35 cellular contexts compared by ENCODE assay signal in the genomic region with DNA sequence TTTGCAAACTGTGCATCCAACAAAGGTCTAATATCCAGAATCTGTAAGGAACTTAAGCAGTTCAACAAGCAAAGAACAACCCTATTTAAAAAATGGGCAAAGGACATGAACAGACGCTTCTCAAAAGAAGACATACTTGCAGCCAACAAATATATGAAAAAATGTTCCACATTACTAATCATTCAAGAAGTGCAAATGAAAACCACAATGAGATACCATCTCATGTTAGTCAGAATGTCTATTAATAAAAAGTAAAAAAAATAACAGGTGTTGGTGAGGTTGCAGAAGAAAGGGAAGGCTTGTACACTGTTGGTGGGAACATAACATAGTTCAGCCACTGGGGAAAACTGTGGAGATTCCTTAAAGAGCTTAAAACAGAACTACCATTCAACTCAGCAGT.
DNase-seq lines count a peak whose midpoint lies in the region; ATAC-seq, FAIRE-seq and TF ChIP-seq lines count a peak whose summit lies in the region.
"Had no signal": no experiment of that assay in that cellular context is flagged by ENCODE, and none has a peak within 500 bp of the region (broad histone marks: within the 10 kb centered on the region; RNA-seq: fewer than 3 reads in every experiment).

No MANE protein-coding gene starts in this region.

- H3K27me3 ChIP-seq in HepG2 (ENCODE audit: control insufficient read depth in 1 of 2, insufficient read depth in 2 of 2, low read length in 2 of 2) = no peaks in the 10 kb centered on the region
- no peaks in the 10 kb centered on the region for H3K27me3 ChIP-seq in right lobe of liver
- H3K27me3 ChIP-seq in RWPE2 (ENCODE audit: insufficient read depth, poor library complexity, severe bottlenecking) = no peaks in the 10 kb centered on the region
- no peaks in the 10 kb centered on the region for H3K27me3 ChIP-seq in foreskin keratinocyte
- H3K27me3 ChIP-seq: heart right ventricle, pancreas, upper lobe of right lung had no signal

- H4K20me1 ChIP-seq in HepG2 (ENCODE audit: insufficient read depth, low read length) = no peaks in the 10 kb centered on the region

- in situ Hi-C loops in HepG2 (cut with HindIII; ENCODE audit: extremely low pct_ligation_motif_present, low pct_unique_long_range_greater_than_20kb) = no loop called here

- TF ChIP-seq POLR2A in HepG2 (IDR thresholded peaks at IDR 0.05; ENCODE audit: insufficient read depth in 1 of 2, low read depth in 2 of 2, low read length in 2 of 2) (no peak), right lobe of liver (IDR thresholded peaks at IDR 0.05) (no peak)

- no peak for ATAC-seq in HepG2
- ATAC-seq in right lobe of liver = no peak
- 0 out of 3 replicates have a peak, but pooled peaks have one; percentile 27 for ATAC-seq in RWPE2 (ENCODE audit: low read depth)
- ATAC-seq in foreskin keratinocyte = peak; percentile 86
- ATAC-seq: activated naive CD4-positive, alpha-beta T cell treated with anti-CD3 and anti-CD28 coated beads, Interleukin-2, amount 50 U/mL, for 72 hours; esophagus mucosa; heart right ventricle; pancreas; T-cell; upper lobe of right lung had no signal

- H3K4me1 ChIP-seq in HepG2 (ENCODE audit: insufficient read depth, low read length) = no peaks in the 10 kb centered on the region
- H3K4me1 ChIP-seq in right lobe of liver = peaks cover 0 to 4% (median 0%) of the 10 kb centered on the region in 4 donors
- no peaks in the 10 kb centered on the region for H3K4me1 ChIP-seq in RWPE2 (ENCODE audit: insufficient read depth, poor library complexity, severe bottlenecking)
- H3K4me1 ChIP-seq in foreskin keratinocyte = peaks cover 9% of the 10 kb centered on the region
- H3K4me1 ChIP-seq: heart right ventricle, pancreas, upper lobe of right lung had no signal

- FAIRE-seq in HepG2 (lab: Jason Lieb, UNC) = peak; percentile 32
- FAIRE-seq: A204.1, pancreas had no signal

- no peaks in the 10 kb centered on the region for H3K79me2 ChIP-seq in HepG2 (ENCODE audit: insufficient read depth, low read length)

- H3K36me3 ChIP-seq in HepG2 (replicated peaks in 1 of 2; ENCODE audit: control insufficient read depth in 1 of 2, insufficient read depth in 2 of 2, low read length in 2 of 2) = no peaks in the 10 kb centered on the region; a peak in 2 of 5 replicates
- no peaks in the 10 kb centered on the region for H3K36me3 ChIP-seq in right lobe of liver
- peaks cover 13% of the 10 kb centered on the region; the same call in 1 of the 2 replicates for H3K36me3 ChIP-seq in RWPE2 (ENCODE audit: low read depth)

- no peaks in the 10 kb centered on the region for H3K9me3 ChIP-seq in HepG2 (ENCODE audit: low read length)
- H3K9me3 ChIP-seq in right lobe of liver = no peaks in the 10 kb centered on the region
- H3K9me3 ChIP-seq in RWPE2 (ENCODE audit: severe bottlenecking) = peaks cover 4% of the 10 kb centered on the region
- H3K9me3 ChIP-seq: pancreas, upper lobe of right lung had no signal

- POLR2A ChIA-PET in HepG2 (lab: Yijun Ruan, JAX) = no interaction called here

- no peak overlapping the region for H2AFZ ChIP-seq in HepG2 (ENCODE audit: low read length)

- H3K27ac ChIP-seq in HepG2 (ENCODE audit: extremely low read length, insufficient read depth, low read length) = no peak overlapping the region
- no peak overlapping the region for H3K27ac ChIP-seq in right lobe of liver
- no peak overlapping the region for H3K27ac ChIP-seq in RWPE2 (ENCODE audit: poor library complexity, severe bottlenecking)
- no peak overlapping the region for H3K27ac ChIP-seq in foreskin keratinocyte
- H3K27ac ChIP-seq: heart right ventricle, KMS-11, pancreas, upper lobe of right lung had no signal

- 95% methylated on average over 1 of the region's 1 CpG for WGBS in HepG2 (ENCODE audit: low lambda C conversion rate)
- 75% methylated on average over 1 of the region's 1 CpG for WGBS in right lobe of liver (ENCODE audit: insufficient coverage, low coverage, low lambda C conversion rate, missing lambda C conversion rate)

- H3K4me3 ChIP-seq in HepG2 (replicated peaks in 1 of 3; ENCODE audit: insufficient read depth in 1 of 3, low read depth in 2 of 3, low read length in 3 of 3) = no peak overlapping the region
- H3K4me3 ChIP-seq in right lobe of liver = no peak overlapping the region
- no peak overlapping the region for H3K4me3 ChIP-seq in RWPE2 (ENCODE audit: severe bottlenecking)
- H3K4me3 ChIP-seq: heart right ventricle, lung, pancreas, upper lobe of right lung had no signal

- intact Hi-C loops in HepG2 (cut with micrococcal nuclease; ENCODE audit: unreplicated experiment) (no loop called here), right lobe of liver (cut with DNase I) (no loop called here)

- no peak for DNase-seq in HepG2 (ENCODE audit: low spot score)
- DNase-seq in right lobe of liver = no peak
- no peak for DNase-seq in RWPE2 (ENCODE audit: low spot score)
- peak; percentile 59 to 82 for DNase-seq in foreskin keratinocyte
- no peak for DNase-seq in NCI-H2107 (lab: John Stamatoyannopoulos, UW)
- DNase-seq in NCI-H2196 treated with DMSO at 0.1 percent for 48 hours (lab: John Stamatoyannopoulos, UW; ENCODE audit: unreplicated experiment) = no peak
- no peak for DNase-seq in GM03348 (ENCODE audit: low spot score)
- DNase-seq in midbrain (lab: John Stamatoyannopoulos, UW) = no peak
- DNase-seq: activated CD4-positive, alpha-beta T cell treated with anti-CD3 and anti-CD28 coated beads for 48 hours; AML-193; anterior cingulate cortex; Calu3; caudate nucleus; CD4-positive, CD25-positive, alpha-beta regulatory T cell; cortex of kidney; DMS79 treated with DMSO at 0.1 percent for 48 hours; effector memory CD4-positive, alpha-beta T cell; foreskin fibroblast; heart right ventricle; kidney glomerular epithelial cell; NCI-H1436; NCI-H2081 treated with DMSO at 0.1 percent for 48 hours; NCI-H774; pancreas; retina; RPMI8226; small intestine; stimulated activated naive CD4-positive, alpha-beta T cell; T-cell; upper lobe of right lung had no signal

- CTCF ChIA-PET in HepG2 (lab: Yijun Ruan, JAX; ENCODE audit: low intra/inter-chr PET ratio, low total read pairs) = no interaction called here

- BruUV-seq in HepG2 (replicated peaks; lab: Mats Ljungman, UMichigan) = no TSS peak

- no peak overlapping the region for H3K9ac ChIP-seq in HepG2 (ENCODE audit: insufficient read depth, low read depth, low read length)
- H3K9ac ChIP-seq: KMS-11 had no signal

- no peak overlapping the region for H3K4me2 ChIP-seq in HepG2 (ENCODE audit: low read depth, low read length)
- H3K4me2 ChIP-seq: KMS-11 had no signal

- no peak for TF ChIP-seq EP300 in HepG2 (IDR thresholded peaks at IDR 0.05; ENCODE audit: low read depth in 2 of 2, low read length in 2 of 2)
- no peak for TF ChIP-seq EP300 in HepG2 (CRISPR knock-in tag; IDR thresholded peaks at IDR 0.05; ENCODE audit: borderline replicate concordance)

- TF ChIP-seq RAD21 in HepG2 (CRISPR knock-in tag; IDR thresholded peaks at IDR 0.05) = no peak

- TF ChIP-seq CTCF in HepG2 (CRISPR knock-in tag; IDR thresholded peaks at IDR 0.05) = no peak
- no peak for TF ChIP-seq CTCF in right lobe of liver (IDR thresholded peaks at IDR 0.05)
- no peak for TF ChIP-seq CTCF in RWPE2 (IDR thresholded peaks at IDR 0.05; ENCODE audit: poor library complexity, severe bottlenecking)
- TF ChIP-seq CTCF in foreskin keratinocyte (conservative IDR thresholded peaks at IDR 0.05) = no peak

TF ChIP-seq in HepG2, 621 proteins besides CTCF, POLR2A, EP300 and RAD21:
- TF ChIP-seq HNRNPK (IDR thresholded peaks at IDR 0.05; ENCODE audit: low read depth, low read length, poor library complexity, severe bottlenecking) (no peak), NCOA1 (CRISPR knock-in tag; IDR thresholded peaks at IDR 0.05) (no peak), CENPT (CRISPR knock-in tag; IDR thresholded peaks at IDR 0.05; ENCODE audit: low read depth) (no peak), POLR2AphosphoS5 (IDR thresholded peaks at IDR 0.05; ENCODE audit: low read depth, low read length) (no peak)
- TF ChIP-seq, protein P1, sequence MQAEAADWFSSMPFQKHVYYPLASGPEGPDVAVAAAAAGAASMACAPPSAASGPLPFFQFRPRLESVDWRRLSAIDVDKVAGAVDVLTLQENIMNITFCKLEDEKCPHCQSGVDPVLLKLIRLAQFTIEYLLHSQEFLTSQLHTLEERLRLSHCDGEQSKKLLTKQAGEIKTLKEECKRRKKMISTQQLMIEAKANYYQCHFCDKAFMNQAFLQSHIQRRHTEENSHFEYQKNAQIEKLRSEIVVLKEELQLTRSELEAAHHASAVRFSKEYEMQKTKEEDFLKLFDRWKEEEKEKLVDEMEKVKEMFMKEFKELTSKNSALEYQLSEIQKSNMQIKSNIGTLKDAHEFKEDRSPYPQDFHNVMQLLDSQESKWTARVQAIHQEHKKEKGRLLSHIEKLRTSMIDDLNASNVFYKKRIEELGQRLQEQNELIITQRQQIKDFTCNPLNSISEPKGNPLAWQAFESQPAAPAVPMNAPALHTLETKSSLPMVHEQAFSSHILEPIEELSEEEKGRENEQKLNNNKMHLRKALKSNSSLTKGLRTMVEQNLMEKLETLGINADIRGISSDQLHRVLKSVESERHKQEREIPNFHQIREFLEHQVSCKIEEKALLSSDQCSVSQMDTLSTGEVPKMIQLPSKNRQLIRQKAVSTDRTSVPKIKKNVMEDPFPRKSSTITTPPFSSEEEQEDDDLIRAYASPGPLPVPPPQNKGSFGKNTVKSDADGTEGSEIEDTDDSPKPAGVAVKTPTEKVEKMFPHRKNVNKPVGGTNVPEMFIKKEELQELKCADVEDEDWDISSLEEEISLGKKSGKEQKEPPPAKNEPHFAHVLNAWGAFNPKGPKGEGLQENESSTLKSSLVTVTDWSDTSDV (CRISPR knock-in tag; IDR thresholded peaks at IDR 0.05) = no peak
- TF ChIP-seq, protein P2, sequence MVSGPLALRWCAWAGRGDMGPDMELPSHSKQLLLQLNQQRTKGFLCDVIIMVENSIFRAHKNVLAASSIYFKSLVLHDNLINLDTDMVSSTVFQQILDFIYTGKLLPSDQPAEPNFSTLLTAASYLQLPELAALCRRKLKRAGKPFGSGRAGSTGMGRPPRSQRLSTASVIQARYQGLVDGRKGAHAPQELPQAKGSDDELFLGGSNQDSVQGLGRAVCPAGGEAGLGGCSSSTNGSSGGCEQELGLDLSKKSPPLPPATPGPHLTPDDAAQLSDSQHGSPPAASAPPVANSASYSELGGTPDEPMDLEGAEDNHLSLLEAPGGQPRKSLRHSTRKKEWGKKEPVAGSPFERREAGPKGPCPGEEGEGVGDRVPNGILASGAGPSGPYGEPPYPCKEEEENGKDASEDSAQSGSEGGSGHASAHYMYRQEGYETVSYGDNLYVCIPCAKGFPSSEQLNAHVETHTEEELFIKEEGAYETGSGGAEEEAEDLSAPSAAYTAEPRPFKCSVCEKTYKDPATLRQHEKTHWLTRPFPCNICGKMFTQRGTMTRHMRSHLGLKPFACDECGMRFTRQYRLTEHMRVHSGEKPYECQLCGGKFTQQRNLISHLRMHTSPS (CRISPR knock-in tag; IDR thresholded peaks at IDR 0.05; ENCODE audit: low read depth) = no peak

Comparison
In these comparisons a context has a peak if more than half of its experiments do, and no peak if none do; other contexts are left out.
1. ATAC-seq: peak in RWPE2 (single experiment) and foreskin keratinocyte (single experiment); none in HepG2 (single experiment) and right lobe of liver (0 of 4).
2. DNase-seq: peak in foreskin keratinocyte (2 of 2); none in HepG2 (single experiment), right lobe of liver (0 of 3), RWPE2 (single experiment), NCI-H2107 (single experiment), NCI-H2196 treated with DMSO at 0.1 percent for 48 hours (single experiment), GM03348 (single experiment) and midbrain (single experiment).